ENCODE assay signal across 11 cellular contexts in genomic region chr4:132123870-132124623, GRCh38.
A peak's percentile ranks its signal among the peaks of the same experiment; 100 is the strongest.
DNase-seq lines count a peak whose midpoint lies in the region; ATAC-seq, FAIRE-seq and TF ChIP-seq lines count a peak whose summit lies in the region.
"Had no signal": no experiment of that assay in that cellular context is flagged by ENCODE, and none has a peak within 500 bp of the region (broad histone marks: within the 10 kb centered on the region; RNA-seq: fewer than 3 reads in every experiment).

No MANE protein-coding gene starts in this region.

- TF ChIP-seq RAD21 in K562 (CRISPR knock-in tag; conservative IDR thresholded peaks at IDR 0.05 in 1 of 2, IDR thresholded peaks at IDR 0.05 in 1 of 2): no peak

- in situ Hi-C loops in K562 (cut with MboI): no loop called here

- ATAC-seq in GM19468 (IDR thresholded peaks at IDR 0.05; ENCODE audit: extremely low read depth, unreplicated experiment) (peak; percentile 44), HG03571 (IDR thresholded peaks at IDR 0.05; ENCODE audit: unreplicated experiment) (peak; percentile 62), K562 (peak; percentile 66), lower lobe of right lung (no peak)
- ATAC-seq: right cardiac atrium had no signal

- TF ChIP-seq POLR2A in K562 (conservative IDR thresholded peaks at IDR 0.05) (no peak), lower leg skin (IDR thresholded peaks at IDR 0.05) (no peak), GM12892 (IDR thresholded peaks at IDR 0.05; ENCODE audit: low read depth, low read length) (no peak)

- TF ChIP-seq CTCF in K562 (IDR thresholded peaks at IDR 0.05 in 2 of 3, conservative IDR thresholded peaks at IDR 0.05 in 1 of 3; ENCODE audit: insufficient read depth in 2 of 3, low read depth in 1 of 3, low read length in 3 of 3) (no peak), lower leg skin (IDR thresholded peaks at IDR 0.05) (no peak), lower lobe of right lung (IDR thresholded peaks at IDR 0.05) (no peak)

- DNase-seq in AG20443 (ENCODE audit: low spot score): peak; percentile 6
- peak in 3 of 4 experiments; percentile 7 to 31 (median 9) for DNase-seq in K562 (ENCODE audit: extremely low read depth in 1 of 4, low spot score in 3 of 4)
- DNase-seq in lower leg skin (ENCODE audit: low spot score in 2 of 2): no peak
- no peak for DNase-seq in GM12892 (ENCODE audit: insufficient read length)
- DNase-seq in stimulated activated CD4-positive, alpha-beta T cell treated with anti-CD3 and anti-CD28 coated beads, Interleukin-2, amount 100 ng/mL, for 48 hours: no peak
- DNase-seq in lower lobe of right lung: no peak
- DNase-seq: activated CD4-positive, alpha-beta T cell treated with anti-CD3 and anti-CD28 coated beads for 48 hours; right cardiac atrium had no signal

- H3K9me1 ChIP-seq in K562 (ENCODE audit: control insufficient read depth, insufficient read depth, low read length): no peaks in the 10 kb centered on the region

- H3K9me3 ChIP-seq in K562 (replicated peaks; ENCODE audit: control insufficient read depth, insufficient read depth, low read depth, low read length): no peaks in the 10 kb centered on the region
- no peaks in the 10 kb centered on the region for H3K9me3 ChIP-seq in lower lobe of right lung
- H3K9me3 ChIP-seq: esophagus muscularis mucosa had no signal

- peak overlapping the region; percentile 36 for H3K4me3 ChIP-seq in K562
- H3K4me3 ChIP-seq in lower leg skin (ENCODE audit: low read depth, poor library complexity, severe bottlenecking): no peak overlapping the region
- no peak overlapping the region for H3K4me3 ChIP-seq in lower lobe of right lung
- H3K4me3 ChIP-seq: esophagus muscularis mucosa had no signal

- BruUV-seq in K562 (replicated peaks; lab: Mats Ljungman, UMichigan): no TSS peak

- peak overlapping the region; percentile 17; the same call in 1 of the 3 replicates for H3K27ac ChIP-seq in K562 (ENCODE audit: extremely low read depth, low read depth, low read length)
- H3K27ac ChIP-seq in lower lobe of right lung: no peak overlapping the region
- H3K27ac ChIP-seq: esophagus muscularis mucosa had no signal

- intact Hi-C loops in K562 (cut with micrococcal nuclease): no loop called here
- intact Hi-C loops in lower leg skin (cut with DNase I; ENCODE audit: low total_unique reads): no loop called here
- intact Hi-C loops in lower lobe of right lung (cut with DNase I): no loop called here

- no peak for TF ChIP-seq EP300 in K562 (IDR thresholded peaks at IDR 0.05; ENCODE audit: low read length)

- peak overlapping the region; percentile 64 for H3K4me2 ChIP-seq in K562 (ENCODE audit: insufficient read depth, low read length)

- 2% methylated on average over 14 of the region's 15 CpGs for WGBS in K562 (ENCODE audit: insufficient coverage, low coverage, missing lambda C conversion rate)
- 90 to 92% methylated on average over 15 of the region's 15 CpGs for WGBS in lower leg skin, 2 donors

- H2AFZ ChIP-seq in K562 (ENCODE audit: low read depth, low read length): peak overlapping the region; percentile 86

- CTCF ChIA-PET in K562 (lab: Yijun Ruan, JAX; ENCODE audit: low intra/inter-chr PET ratio): no interaction called here

- FAIRE-seq in K562 (lab: Jason Lieb, UNC) (no peak), GM12892 (lab: Jason Lieb, UNC) (no peak)

- 0 out of 4 replicates have a peak overlapping the region, but pooled peaks of 1 of the 2 experiments have one; percentile 4 for H3K9ac ChIP-seq in K562 (ENCODE audit: insufficient read depth in 1 of 2, low read depth in 2 of 2, low read length in 2 of 2)

- no peaks in the 10 kb centered on the region for H3K36me3 ChIP-seq in K562 (ENCODE audit: control insufficient read depth, insufficient read depth, low read length)
- no peaks in the 10 kb centered on the region for H3K36me3 ChIP-seq in lower lobe of right lung
- H3K36me3 ChIP-seq: esophagus muscularis mucosa had no signal

- no peaks in the 10 kb centered on the region for H4K20me1 ChIP-seq in K562 (replicated peaks; ENCODE audit: control insufficient read depth, insufficient read depth, low read length)

- POLR2A ChIA-PET in K562 (lab: Yijun Ruan, JAX): interaction anchor here (0.6 kb wide), 1 partner anchor 46 kb away, joined by 3 read pairs; no protein-coding TSS in a partner anchor

- no peaks in the 10 kb centered on the region for H3K4me1 ChIP-seq in K562 (replicated peaks in 1 of 2; ENCODE audit: control insufficient read depth in 2 of 2, insufficient read depth in 2 of 2, low read length in 2 of 2)
- H3K4me1 ChIP-seq in lower lobe of right lung: no peaks in the 10 kb centered on the region
- H3K4me1 ChIP-seq: esophagus muscularis mucosa had no signal

- H3K27me3 ChIP-seq in K562 (ENCODE audit: control insufficient read depth in 2 of 2, insufficient read depth in 2 of 2, low read length in 2 of 2) (no peaks in the 10 kb centered on the region), lower lobe of right lung (ENCODE audit: low read depth) (no peaks in the 10 kb centered on the region)
- H3K27me3 ChIP-seq: esophagus muscularis mucosa had no signal

- no peaks in the 10 kb centered on the region for H3K79me2 ChIP-seq in K562 (ENCODE audit: control insufficient read depth, insufficient read depth, low read length)

TF ChIP-seq in K562, 482 proteins besides CTCF, POLR2A, EP300 and RAD21 (continues in another document):
- TF ChIP-seq ZBTB40 (IDR thresholded peaks at IDR 0.05) (peak; percentile 47; the same call in 1 of the 2 replicates), ZBTB40 (CRISPR knock-in tag; IDR thresholded peaks at IDR 0.05) (no peak), ZNF3 (CRISPR knock-in tag; IDR thresholded peaks at IDR 0.05) (no peak), JUNB (CRISPR knock-in tag; conservative IDR thresholded peaks at IDR 0.05) (0 out of 2 replicates have a peak, but pooled peaks have one; percentile 6), CBX8 (IDR thresholded peaks at IDR 0.05; ENCODE audit: borderline replicate concordance, extremely low read depth, low read depth, low read length, poor library complexity, severe bottlenecking) (no peak), NFE2 (IDR thresholded peaks at IDR 0.05; ENCODE audit: low read depth) (no peak), TAF7 (tag; IDR thresholded peaks at IDR 0.05) (0 out of 2 replicates have a peak, but pooled peaks have one; percentile 22), FOSL1 (tag; conservative IDR thresholded peaks at IDR 0.05) (peak; percentile 77)

Comparison
In these comparisons a context has a peak if more than half of its experiments do, and no peak if none do; other contexts are left out.
1. DNase-seq: peak in AG20443 (single experiment) and K562 (3 of 4); none in lower leg skin (0 of 2), GM12892 (single experiment), stimulated activated CD4-positive, alpha-beta T cell treated with anti-CD3 and anti-CD28 coated beads, Interleukin-2, amount 100 ng/mL, for 48 hours (0 of 2) and lower lobe of right lung (single experiment).
2. ATAC-seq: peak in GM19468 (single experiment), HG03571 (single experiment) and K562 (single experiment); none in lower lobe of right lung (0 of 2).